8 cellular contexts compared by ENCODE assay signal in genomic region chr6:39377530-39377929, GRCh38. TPM values are rescaled to one million over a fixed set of nuclear protein-coding genes. Genes with fewer than 3 reads are reported as not detected.
DNase-seq lines count a peak whose midpoint lies in the region; ATAC-seq and TF ChIP-seq lines count a peak whose summit lies in the region.

No MANE protein-coding gene starts in this region.

- H3K9ac ChIP-seq in endodermal cell (ENCODE audit: extremely low read depth, low read length, poor library complexity, severe bottlenecking) (no peak overlapping the region), mesendoderm (ENCODE audit: low read length) (no peak overlapping the region)

- H3K23ac ChIP-seq in mesendoderm (ENCODE audit: low read length), result no peak overlapping the region

- 13 to 24% methylated on average over 3 to 6 of the region's 6 CpGs for WGBS in endodermal cell (ENCODE audit: insufficient coverage in 1 of 2, insufficient read length in 1 of 2), 2 experiments
- WGBS in mesendoderm (ENCODE audit: extremely low coverage, insufficient coverage, low lambda C conversion rate), result no CpG with 5 or more reads among the region's 6 CpGs

- H3K4me2 ChIP-seq in PC-9 (no peak overlapping the region), mesendoderm (ENCODE audit: low read length) (no peak overlapping the region)

- intact Hi-C loops in PC-9 (cut with micrococcal nuclease; ENCODE audit: unreplicated experiment), result loop anchor here (2.0 to 10.0 kb wide), 2 partner anchors 931 to 1687 kb away; no protein-coding TSS in a partner anchor

- peaks cover 1% of the 10 kb centered on the region for H3K4me1 Mint-ChIP-seq in endodermal cell

- H3K79me2 ChIP-seq in PC-9 (ENCODE audit: low read depth) (no peaks in the 10 kb centered on the region), mesendoderm (ENCODE audit: control insufficient read depth, insufficient read depth, low read length) (no peaks in the 10 kb centered on the region)

- DNase-seq in DMS53 treated with DMSO at 0.1 percent for 48 hours (lab: John Stamatoyannopoulos, UW; ENCODE audit: unreplicated experiment), result peak; percentile 39
- peak; percentile 63 for DNase-seq in HFF-Myc (ENCODE audit: extremely low read depth, low read depth)
- peak in 1 of 2 experiments; percentile 46 for DNase-seq in PC-9
- peak; percentile 91 for DNase-seq in endodermal cell
- DNase-seq in mesendoderm, result peak; percentile 90

- no peak overlapping the region for H4K8ac ChIP-seq in mesendoderm (ENCODE audit: low read depth, low read length)

- POLR2A ChIA-PET in PC-9 (lab: Charles Lee; ENCODE audit: unreplicated experiment), result interaction anchor here (0.7 kb wide), 1 partner anchor 1585 kb away, joined by 8 read pairs; no protein-coding TSS in a partner anchor

- no peak overlapping the region for H3K4me3 ChIP-seq in HFF-Myc (replicated peaks; ENCODE audit: low read depth, low read length)
- no peak overlapping the region for H3K4me3 ChIP-seq in PC-9
- no peak overlapping the region for H3K4me3 ChIP-seq in endodermal cell (ENCODE audit: low read length)
- no peak overlapping the region for H3K4me3 ChIP-seq in mesendoderm (ENCODE audit: low read length)

- no peaks in the 10 kb centered on the region for H3K9me3 Mint-ChIP-seq in endodermal cell

- no peak overlapping the region for H4K5ac ChIP-seq in mesendoderm (ENCODE audit: low read length)

- H2AFZ ChIP-seq in PC-9, result no peak overlapping the region

- no peak overlapping the region for H3K4me3 Mint-ChIP-seq in endodermal cell

- no peaks in the 10 kb centered on the region for H3K9me3 ChIP-seq in PC-9 (ENCODE audit: insufficient read depth, low read depth)
- no peaks in the 10 kb centered on the region for H3K9me3 ChIP-seq in endodermal cell (ENCODE audit: control insufficient read depth, low read length)

- H3K79me1 ChIP-seq in mesendoderm (ENCODE audit: low read length), result no peaks in the 10 kb centered on the region

- H3K36me3 ChIP-seq in PC-9 (ENCODE audit: low read depth) (no peaks in the 10 kb centered on the region), endodermal cell (ENCODE audit: control insufficient read depth, insufficient read depth, low read length) (no peaks in the 10 kb centered on the region), mesendoderm (ENCODE audit: control insufficient read depth, insufficient read depth, low read length) (no peaks in the 10 kb centered on the region)

- no peak overlapping the region for H2BK5ac ChIP-seq in mesendoderm (ENCODE audit: low read length)

- ATAC-seq in HG02610 (IDR thresholded peaks at IDR 0.05; ENCODE audit: unreplicated experiment), result no peak
- no peak for ATAC-seq in HG02623 (IDR thresholded peaks at IDR 0.05; ENCODE audit: unreplicated experiment)
- no peak for ATAC-seq in GM21723 (IDR thresholded peaks at IDR 0.05; ENCODE audit: unreplicated experiment)

- no peak overlapping the region for H2AK5ac ChIP-seq in mesendoderm (ENCODE audit: low read length)

- no peaks in the 10 kb centered on the region for H3F3A ChIP-seq in PC-9 (ENCODE audit: insufficient read depth, low read depth)

- H3K27me3 ChIP-seq in PC-9 (ENCODE audit: insufficient read depth, low read depth) (peaks cover 57% of the 10 kb centered on the region), endodermal cell (ENCODE audit: control insufficient read depth, insufficient read depth, low read length, poor library complexity, severe bottlenecking) (no peaks in the 10 kb centered on the region), mesendoderm (ENCODE audit: insufficient read depth, low read length, poor library complexity) (no peaks in the 10 kb centered on the region)

- H2BK120ac ChIP-seq in mesendoderm (ENCODE audit: low read depth, low read length), result no peak overlapping the region

- H3K27ac ChIP-seq in PC-9 (no peak overlapping the region), endodermal cell (ENCODE audit: low read depth, low read length) (no peak overlapping the region), mesendoderm (ENCODE audit: low read depth, low read length) (no peak overlapping the region)

- CTCF ChIA-PET in PC-9 (lab: Charles Lee), result interaction anchor here (0.5 kb wide), 1 partner anchor 11 kb away, joined by 3 read pairs; no protein-coding TSS in a partner anchor

- H3K4me1 ChIP-seq in PC-9 (replicated peaks; ENCODE audit: insufficient read depth) (no peaks in the 10 kb centered on the region), endodermal cell (ENCODE audit: control insufficient read depth, insufficient read depth, low read length) (no peaks in the 10 kb centered on the region), mesendoderm (ENCODE audit: control insufficient read depth, low read depth, low read length) (no peaks in the 10 kb centered on the region)

- TF ChIP-seq CTCF in HFF-Myc (IDR thresholded peaks at IDR 0.05; ENCODE audit: low read depth, low read length, missing control alignments) (peak; percentile 78), PC-9 (conservative IDR thresholded peaks at IDR 0.05) (peak; percentile 63), endodermal cell (conservative IDR thresholded peaks at IDR 0.05) (peak; percentile 89)

- no peaks in the 10 kb centered on the region for H3K36me3 Mint-ChIP-seq in endodermal cell (ENCODE audit: low read depth)

- H3K18ac ChIP-seq in mesendoderm (ENCODE audit: low read length), result no peak overlapping the region

- no peak overlapping the region for H3K4ac ChIP-seq in mesendoderm (ENCODE audit: low read depth, low read length)

- H3K56ac ChIP-seq in mesendoderm (ENCODE audit: low read length), result no peak overlapping the region

- BruUV-seq in PC-9 (replicated peaks; lab: Mats Ljungman, UMichigan), result no TSS peak

- no peak overlapping the region for H2BK15ac ChIP-seq in mesendoderm (replicated peaks; ENCODE audit: low read depth)

- no peaks in the 10 kb centered on the region for H3K9me2 ChIP-seq in PC-9 (ENCODE audit: insufficient read depth)

- no peaks in the 10 kb centered on the region for H3K27me3 Mint-ChIP-seq in endodermal cell (ENCODE audit: insufficient read depth)

- no peaks in the 10 kb centered on the region for H4K20me1 ChIP-seq in PC-9 (ENCODE audit: insufficient read depth)

- no peak overlapping the region for H3K27ac Mint-ChIP-seq in endodermal cell

RNA-seq across cellular contexts. Expression of gene KCNK16, which starts 55.0 kb away (rescaled TPM):
- total RNA-seq in PC-9 (2021) (not detected in 2 replicates), endodermal cell (not detected)
- not detected for polyA plus RNA-seq in endodermal cell (2013, experiment 1 of 2)
- not detected for polyA plus RNA-seq in endodermal cell (2013, experiment 2 of 2)
- polyA plus RNA-seq in mesendoderm (2013, experiment 1 of 2), result not detected
- not detected for polyA plus RNA-seq in mesendoderm (2013, experiment 2 of 2)
